Comparison of ENCODE assay signal across 1 cellular context in the genomic region with DNA sequence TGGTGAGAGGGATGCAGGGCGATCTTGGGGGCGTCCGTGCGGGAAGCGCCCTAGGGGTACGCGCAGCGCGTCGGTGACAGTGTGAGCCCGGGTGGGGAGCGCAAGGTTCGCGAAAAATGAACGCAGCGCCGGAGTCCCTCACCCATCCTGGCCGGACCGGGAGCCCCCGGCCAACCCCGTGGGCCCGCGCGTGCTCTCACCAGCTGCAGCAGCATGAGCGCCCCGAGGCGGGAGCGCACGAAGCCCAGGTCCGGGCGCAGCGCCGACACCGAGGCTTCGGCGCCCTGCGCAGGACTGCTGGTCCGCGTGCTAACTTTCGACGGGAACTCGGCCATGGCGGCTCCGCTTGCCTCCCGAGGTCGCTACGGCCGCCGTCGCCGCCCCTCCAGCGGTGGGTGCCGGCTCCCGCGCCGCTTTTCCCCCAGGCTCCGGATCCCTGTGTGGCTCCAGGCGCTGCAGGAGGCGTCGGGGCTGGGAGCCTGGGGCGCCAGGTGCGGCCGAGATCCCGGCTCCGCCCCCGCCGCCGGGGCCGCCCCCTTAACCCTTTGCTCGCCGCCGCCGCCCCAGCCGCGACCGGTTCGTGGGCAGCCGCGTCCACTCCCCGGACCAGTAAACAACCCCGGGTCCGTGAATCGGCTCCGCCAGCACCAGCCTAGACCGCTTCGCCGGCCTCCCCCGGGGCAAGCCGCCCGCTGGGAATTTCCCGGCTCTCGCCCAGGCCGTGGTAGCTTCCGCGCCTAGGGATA.
TF ChIP-seq lines count a peak whose summit lies in the region.

A gene with protein sequence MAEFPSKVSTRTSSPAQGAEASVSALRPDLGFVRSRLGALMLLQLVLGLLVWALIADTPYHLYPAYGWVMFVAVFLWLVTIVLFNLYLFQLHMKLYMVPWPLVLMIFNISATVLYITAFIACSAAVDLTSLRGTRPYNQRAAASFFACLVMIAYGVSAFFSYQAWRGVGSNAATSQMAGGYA (minus strand): TSS at position 467 of the 746 bp plus-strand sequence. CDS start 132 bp downstream, at position 335.

TF ChIP-seq in HepG2, 621 proteins besides CTCF, POLR2A, EP300 and RAD21 (continued from another document and continues in another):
- TF ChIP-seq, protein P1, sequence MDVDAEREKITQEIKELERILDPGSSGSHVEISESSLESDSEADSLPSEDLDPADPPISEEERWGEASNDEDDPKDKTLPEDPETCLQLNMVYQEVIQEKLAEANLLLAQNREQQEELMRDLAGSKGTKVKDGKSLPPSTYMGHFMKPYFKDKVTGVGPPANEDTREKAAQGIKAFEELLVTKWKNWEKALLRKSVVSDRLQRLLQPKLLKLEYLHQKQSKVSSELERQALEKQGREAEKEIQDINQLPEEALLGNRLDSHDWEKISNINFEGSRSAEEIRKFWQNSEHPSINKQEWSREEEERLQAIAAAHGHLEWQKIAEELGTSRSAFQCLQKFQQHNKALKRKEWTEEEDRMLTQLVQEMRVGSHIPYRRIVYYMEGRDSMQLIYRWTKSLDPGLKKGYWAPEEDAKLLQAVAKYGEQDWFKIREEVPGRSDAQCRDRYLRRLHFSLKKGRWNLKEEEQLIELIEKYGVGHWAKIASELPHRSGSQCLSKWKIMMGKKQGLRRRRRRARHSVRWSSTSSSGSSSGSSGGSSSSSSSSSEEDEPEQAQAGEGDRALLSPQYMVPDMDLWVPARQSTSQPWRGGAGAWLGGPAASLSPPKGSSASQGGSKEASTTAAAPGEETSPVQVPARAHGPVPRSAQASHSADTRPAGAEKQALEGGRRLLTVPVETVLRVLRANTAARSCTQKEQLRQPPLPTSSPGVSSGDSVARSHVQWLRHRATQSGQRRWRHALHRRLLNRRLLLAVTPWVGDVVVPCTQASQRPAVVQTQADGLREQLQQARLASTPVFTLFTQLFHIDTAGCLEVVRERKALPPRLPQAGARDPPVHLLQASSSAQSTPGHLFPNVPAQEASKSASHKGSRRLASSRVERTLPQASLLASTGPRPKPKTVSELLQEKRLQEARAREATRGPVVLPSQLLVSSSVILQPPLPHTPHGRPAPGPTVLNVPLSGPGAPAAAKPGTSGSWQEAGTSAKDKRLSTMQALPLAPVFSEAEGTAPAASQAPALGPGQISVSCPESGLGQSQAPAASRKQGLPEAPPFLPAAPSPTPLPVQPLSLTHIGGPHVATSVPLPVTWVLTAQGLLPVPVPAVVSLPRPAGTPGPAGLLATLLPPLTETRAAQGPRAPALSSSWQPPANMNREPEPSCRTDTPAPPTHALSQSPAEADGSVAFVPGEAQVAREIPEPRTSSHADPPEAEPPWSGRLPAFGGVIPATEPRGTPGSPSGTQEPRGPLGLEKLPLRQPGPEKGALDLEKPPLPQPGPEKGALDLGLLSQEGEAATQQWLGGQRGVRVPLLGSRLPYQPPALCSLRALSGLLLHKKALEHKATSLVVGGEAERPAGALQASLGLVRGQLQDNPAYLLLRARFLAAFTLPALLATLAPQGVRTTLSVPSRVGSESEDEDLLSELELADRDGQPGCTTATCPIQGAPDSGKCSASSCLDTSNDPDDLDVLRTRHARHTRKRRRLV (CRISPR knock-in tag; IDR thresholded peaks at IDR 0.05), result no peak
- TF ChIP-seq ZIK1 (CRISPR knock-in tag; IDR thresholded peaks at IDR 0.05; ENCODE audit: borderline replicate concordance, low read depth), result peak; percentile 96; the same call in 1 of the 2 replicates
- peak; percentile 95 for TF ChIP-seq KLF13 (CRISPR knock-in tag; IDR thresholded peaks at IDR 0.05)
- TF ChIP-seq KLF11 (CRISPR knock-in tag; IDR thresholded peaks at IDR 0.05), result no peak
- peak; percentile 68 for TF ChIP-seq ETS1 (CRISPR knock-in tag; IDR thresholded peaks at IDR 0.05)
- peak; percentile 81 for TF ChIP-seq ZNF263 (CRISPR knock-in tag; IDR thresholded peaks at IDR 0.05)
- TF ChIP-seq ZNF160 (CRISPR knock-in tag; IDR thresholded peaks at IDR 0.05), result peak; percentile 59; the same call in 1 of the 2 replicates
- 0 out of 2 replicates have a peak, but pooled peaks have one; percentile 49 for TF ChIP-seq ZNF264 (CRISPR knock-in tag; IDR thresholded peaks at IDR 0.05)
- peak; percentile 88 for TF ChIP-seq ZSCAN25 (CRISPR knock-in tag; IDR thresholded peaks at IDR 0.05)
- 0 out of 2 replicates have a peak, but pooled peaks have one; percentile 80 for TF ChIP-seq HOXA7 (CRISPR knock-in tag; IDR thresholded peaks at IDR 0.05)
- peak; percentile 83 for TF ChIP-seq POLR2G (IDR thresholded peaks at IDR 0.05; ENCODE audit: low read depth, low read length)
- 0 out of 2 replicates have a peak, but pooled peaks have one; percentile 18 for TF ChIP-seq HNF1B (CRISPR knock-in tag; IDR thresholded peaks at IDR 0.05)
- no peak for TF ChIP-seq NR2F6 (IDR thresholded peaks at IDR 0.05)
- no peak; the same call in 1 of the 2 replicates for TF ChIP-seq NR2F6 (CRISPR knock-in tag; IDR thresholded peaks at IDR 0.05)
- TF ChIP-seq ZNF224 (CRISPR knock-in tag; IDR thresholded peaks at IDR 0.05), result peak; percentile 93
- TF ChIP-seq KDM5B (CRISPR knock-in tag; IDR thresholded peaks at IDR 0.05; ENCODE audit: borderline replicate concordance), result peak; percentile 100
- 0 out of 2 replicates have a peak, but pooled peaks have one; percentile 8 for TF ChIP-seq FOXA3 (CRISPR knock-in tag; IDR thresholded peaks at IDR 0.05)
- TF ChIP-seq ZFP36 (IDR thresholded peaks at IDR 0.05; ENCODE audit: borderline replicate concordance, low read depth, low read length, partially characterized antibody), result no peak
- TF ChIP-seq KLF6 (CRISPR knock-in tag; IDR thresholded peaks at IDR 0.05), result peak; percentile 94
- no peak for TF ChIP-seq NBN (conservative IDR thresholded peaks at IDR 0.05)
- peak; percentile 92 for TF ChIP-seq EED (CRISPR knock-in tag; IDR thresholded peaks at IDR 0.05)
- peak; percentile 11 for TF ChIP-seq HNRNPK (IDR thresholded peaks at IDR 0.05; ENCODE audit: low read depth, low read length, poor library complexity, severe bottlenecking)
- no peak for TF ChIP-seq ZNF207 (IDR thresholded peaks at IDR 0.05; ENCODE audit: borderline replicate concordance)
- no peak for TF ChIP-seq ZNF326 (CRISPR knock-in tag; IDR thresholded peaks at IDR 0.05; ENCODE audit: borderline replicate concordance)
- TF ChIP-seq SMAD9 (CRISPR knock-in tag; IDR thresholded peaks at IDR 0.05), result peak; percentile 92
- peak; percentile 96 for TF ChIP-seq IKZF4 (CRISPR knock-in tag; IDR thresholded peaks at IDR 0.05; ENCODE audit: borderline replicate concordance, low read depth, not compliant biosample characterization)
- TF ChIP-seq HMG20B (CRISPR knock-in tag; conservative IDR thresholded peaks at IDR 0.05), result 0 out of 2 replicates have a peak, but pooled peaks have one; percentile 14
- TF ChIP-seq RBM39 (IDR thresholded peaks at IDR 0.05; ENCODE audit: low read depth, low read length, poor library complexity, severe bottlenecking), result peak; percentile 67
- TF ChIP-seq ZNF75D (CRISPR knock-in tag; IDR thresholded peaks at IDR 0.05; ENCODE audit: borderline replicate concordance), result peak; percentile 98
- TF ChIP-seq RFX3 (CRISPR knock-in tag; IDR thresholded peaks at IDR 0.05), result no peak
- TF ChIP-seq HBP1 (CRISPR knock-in tag; IDR thresholded peaks at IDR 0.05; ENCODE audit: low read depth), result 0 out of 2 replicates have a peak, but pooled peaks have one; percentile 25
- peak; percentile 94; the same call in 1 of the 2 replicates for TF ChIP-seq ZNF556 (CRISPR knock-in tag; IDR thresholded peaks at IDR 0.05; ENCODE audit: borderline replicate concordance)
- 0 out of 2 replicates have a peak, but pooled peaks have one; percentile 69 for TF ChIP-seq ZNF34 (CRISPR knock-in tag; IDR thresholded peaks at IDR 0.05; ENCODE audit: borderline replicate concordance)
- TF ChIP-seq ATF7 (IDR thresholded peaks at IDR 0.05), result no peak
- peak; percentile 80; the same call in 1 of the 2 replicates for TF ChIP-seq ATF7 (CRISPR knock-in tag; IDR thresholded peaks at IDR 0.05)
- TF ChIP-seq ZFP1 (CRISPR knock-in tag; IDR thresholded peaks at IDR 0.05), result no peak
- TF ChIP-seq FOXJ3 (CRISPR knock-in tag; IDR thresholded peaks at IDR 0.05; ENCODE audit: borderline replicate concordance), result no peak
- TF ChIP-seq ZNF235 (CRISPR knock-in tag; IDR thresholded peaks at IDR 0.05; ENCODE audit: borderline replicate concordance), result peak; percentile 85
- no peak for TF ChIP-seq SIN3B (IDR thresholded peaks at IDR 0.05; ENCODE audit: low read length)
- no peak for TF ChIP-seq PHF20 (CRISPR knock-in tag; IDR thresholded peaks at IDR 0.05)
- peak; percentile 98 for TF ChIP-seq ISX (CRISPR knock-in tag; conservative IDR thresholded peaks at IDR 0.05)
- peak; percentile 77 for TF ChIP-seq ZNF205 (CRISPR knock-in tag; IDR thresholded peaks at IDR 0.05)
- TF ChIP-seq, protein P2, sequence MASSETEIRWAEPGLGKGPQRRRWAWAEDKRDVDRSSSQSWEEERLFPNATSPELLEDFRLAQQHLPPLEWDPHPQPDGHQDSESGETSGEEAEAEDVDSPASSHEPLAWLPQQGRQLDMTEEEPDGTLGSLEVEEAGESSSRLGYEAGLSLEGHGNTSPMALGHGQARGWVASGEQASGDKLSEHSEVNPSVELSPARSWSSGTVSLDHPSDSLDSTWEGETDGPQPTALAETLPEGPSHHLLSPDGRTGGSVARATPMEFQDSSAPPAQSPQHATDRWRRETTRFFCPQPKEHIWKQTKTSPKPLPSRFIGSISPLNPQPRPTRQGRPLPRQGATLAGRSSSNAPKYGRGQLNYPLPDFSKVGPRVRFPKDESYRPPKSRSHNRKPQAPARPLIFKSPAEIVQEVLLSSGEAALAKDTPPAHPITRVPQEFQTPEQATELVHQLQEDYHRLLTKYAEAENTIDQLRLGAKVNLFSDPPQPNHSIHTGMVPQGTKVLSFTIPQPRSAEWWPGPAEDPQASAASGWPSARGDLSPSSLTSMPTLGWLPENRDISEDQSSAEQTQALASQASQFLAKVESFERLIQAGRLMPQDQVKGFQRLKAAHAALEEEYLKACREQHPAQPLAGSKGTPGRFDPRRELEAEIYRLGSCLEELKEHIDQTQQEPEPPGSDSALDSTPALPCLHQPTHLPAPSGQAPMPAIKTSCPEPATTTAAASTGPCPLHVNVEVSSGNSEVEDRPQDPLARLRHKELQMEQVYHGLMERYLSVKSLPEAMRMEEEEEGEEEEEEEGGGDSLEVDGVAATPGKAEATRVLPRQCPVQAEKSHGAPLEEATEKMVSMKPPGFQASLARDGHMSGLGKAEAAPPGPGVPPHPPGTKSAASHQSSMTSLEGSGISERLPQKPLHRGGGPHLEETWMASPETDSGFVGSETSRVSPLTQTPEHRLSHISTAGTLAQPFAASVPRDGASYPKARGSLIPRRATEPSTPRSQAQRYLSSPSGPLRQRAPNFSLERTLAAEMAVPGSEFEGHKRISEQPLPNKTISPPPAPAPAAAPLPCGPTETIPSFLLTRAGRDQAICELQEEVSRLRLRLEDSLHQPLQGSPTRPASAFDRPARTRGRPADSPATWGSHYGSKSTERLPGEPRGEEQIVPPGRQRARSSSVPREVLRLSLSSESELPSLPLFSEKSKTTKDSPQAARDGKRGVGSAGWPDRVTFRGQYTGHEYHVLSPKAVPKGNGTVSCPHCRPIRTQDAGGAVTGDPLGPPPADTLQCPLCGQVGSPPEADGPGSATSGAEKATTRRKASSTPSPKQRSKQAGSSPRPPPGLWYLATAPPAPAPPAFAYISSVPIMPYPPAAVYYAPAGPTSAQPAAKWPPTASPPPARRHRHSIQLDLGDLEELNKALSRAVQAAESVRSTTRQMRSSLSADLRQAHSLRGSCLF (CRISPR knock-in tag; IDR thresholded peaks at IDR 0.05; ENCODE audit: borderline replicate concordance), result peak; percentile 88
- TF ChIP-seq PHF8 (CRISPR knock-in tag; IDR thresholded peaks at IDR 0.05), result peak; percentile 82
- TF ChIP-seq ZNF672 (CRISPR knock-in tag; IDR thresholded peaks at IDR 0.05), result no peak
- peak; percentile 28 for TF ChIP-seq TEAD3 (CRISPR knock-in tag; optimal IDR thresholded peaks at IDR 0.05; ENCODE audit: borderline replicate concordance)
- TF ChIP-seq, protein P3, sequence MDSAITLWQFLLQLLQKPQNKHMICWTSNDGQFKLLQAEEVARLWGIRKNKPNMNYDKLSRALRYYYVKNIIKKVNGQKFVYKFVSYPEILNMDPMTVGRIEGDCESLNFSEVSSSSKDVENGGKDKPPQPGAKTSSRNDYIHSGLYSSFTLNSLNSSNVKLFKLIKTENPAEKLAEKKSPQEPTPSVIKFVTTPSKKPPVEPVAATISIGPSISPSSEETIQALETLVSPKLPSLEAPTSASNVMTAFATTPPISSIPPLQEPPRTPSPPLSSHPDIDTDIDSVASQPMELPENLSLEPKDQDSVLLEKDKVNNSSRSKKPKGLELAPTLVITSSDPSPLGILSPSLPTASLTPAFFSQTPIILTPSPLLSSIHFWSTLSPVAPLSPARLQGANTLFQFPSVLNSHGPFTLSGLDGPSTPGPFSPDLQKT (CRISPR knock-in tag; IDR thresholded peaks at IDR 0.05; ENCODE audit: borderline replicate concordance), result peak; percentile 81; the same call in 1 of the 2 replicates
- TF ChIP-seq MZF1 (CRISPR knock-in tag; IDR thresholded peaks at IDR 0.05; ENCODE audit: borderline replicate concordance), result no peak
- TF ChIP-seq ZNF331 (CRISPR knock-in tag; IDR thresholded peaks at IDR 0.05), result peak; percentile 85; the same call in 1 of the 2 replicates
- TF ChIP-seq RARG (CRISPR knock-in tag; IDR thresholded peaks at IDR 0.05; ENCODE audit: low read depth), result no peak
